ENCODE assay signal across 16 cellular contexts in genomic region chr1:118483245-118484006, GRCh38.
"Had no signal": no experiment of that assay in that cellular context is flagged by ENCODE, and none has a peak within 500 bp of the region (broad histone marks: within the 10 kb centered on the region; RNA-seq: fewer than 3 reads in every experiment).

No MANE protein-coding gene starts in this region.

- H3K9me3 ChIP-seq: gastrocnemius medialis, right lobe of liver, testis had no signal

- ATAC-seq: gastrocnemius medialis; heart right ventricle; left colon; natural killer cell treated with Interleukin-12 subunit alpha and Interleukin-12 subunit beta and Interleukin-15 and Interleukin-18, amount 100 ng/mL, for 72 hours; right lobe of liver; stimulated activated naive CD8-positive, alpha-beta T cell treated with anti-CD3 and anti-CD28 coated beads, Interleukin-15, Interleukin-2, amounts not matched to agents 100 U/mL and 50 U/mL, for 24 hours; T-helper 17 cell had no signal

- H3K27me3 ChIP-seq: gastrocnemius medialis, right lobe of liver, testis had no signal

- H3K27ac ChIP-seq: gastrocnemius medialis, heart right ventricle, right lobe of liver, testis had no signal

- H3K36me3 ChIP-seq: gastrocnemius medialis, heart right ventricle, right lobe of liver had no signal

- DNase-seq: activated CD4-positive, alpha-beta T cell treated with anti-CD3 and anti-CD28 coated beads, Interleukin-2, amount 50 U/mL, for 4 hours; activated gamma-delta T cell; activated naive CD8-positive, alpha-beta T cell treated with anti-CD3 and anti-CD28 coated beads for 36 hours; activated T-cell treated with anti-CD3 and anti-CD28 coated beads, Interleukin-2, amount 50 U/mL, for 48 hours; gastrocnemius medialis; heart right ventricle; immature natural killer cell; left colon; nucleus accumbens; right lobe of liver; stimulated activated CD4-positive, alpha-beta T cell treated with anti-CD3 and anti-CD28 coated beads, Interleukin-4, amount 100 ng/mL, for 1 hour; stimulated activated CD8-positive, alpha-beta memory T cell treated with anti-CD3 and anti-CD28 coated beads, Interleukin-4, amount 100 ng/mL, for 48 hours; stimulated activated naive CD8-positive, alpha-beta T cell treated with anti-CD3 and anti-CD28 coated beads, Interleukin-15, Interleukin-2, amounts not matched to agents 100 U/mL and 50 U/mL, for 24 hours; T-helper 17 cell; testis had no signal

- H3K4me1 ChIP-seq: gastrocnemius medialis, heart right ventricle, right lobe of liver, testis had no signal

- H3K4me3 ChIP-seq: gastrocnemius medialis, heart right ventricle, right lobe of liver, testis had no signal
